In the genomic region with DNA sequence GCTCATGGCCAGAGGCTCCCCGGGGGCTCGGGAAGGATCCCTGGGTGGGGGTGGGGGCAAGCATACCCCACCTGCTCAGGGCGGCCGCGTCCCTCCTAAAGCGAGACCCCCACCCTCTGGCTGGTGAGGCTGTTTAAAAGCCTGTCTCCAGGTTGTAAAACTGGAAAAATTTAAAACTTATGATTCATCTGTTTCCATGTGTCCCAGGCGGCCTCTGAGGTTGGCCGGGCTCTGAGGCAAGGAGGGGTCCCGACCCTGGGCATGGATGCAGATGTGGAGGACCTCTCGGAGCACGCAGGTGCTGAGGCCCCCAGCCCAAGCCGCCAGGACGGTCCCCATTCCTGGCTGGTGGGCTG, we compare ENCODE assay signal across 12 cellular contexts. TPM values are rescaled to one million over a fixed set of nuclear protein-coding genes. Genes with fewer than 3 reads are reported as not detected.
DNase-seq lines count a peak whose midpoint lies in the region; ATAC-seq and TF ChIP-seq lines count a peak whose summit lies in the region.
"Had no signal": no experiment of that assay in that cellular context is flagged by ENCODE, and none has a peak within 500 bp of the region (broad histone marks: within the 10 kb centered on the region; RNA-seq: fewer than 3 reads in every experiment).

No MANE protein-coding gene starts in this region.

- H3K27ac ChIP-seq in BLaER1 treated with 17β-estradiol and CSF1 and Interleukin-3, amounts not matched to agents 10 nM and 100 nM: no peak overlapping the region
- peak overlapping the region; percentile 68 for H3K27ac ChIP-seq in WERI-Rb-1
- no peak overlapping the region for H3K27ac ChIP-seq in osteoblast (ENCODE audit: low read depth, low read length)
- H3K27ac ChIP-seq: A549, GM23248 had no signal

- no peaks in the 10 kb centered on the region for H3K79me2 ChIP-seq in osteoblast (ENCODE audit: insufficient read depth, low read length)

- H2AFZ ChIP-seq in osteoblast (ENCODE audit: low read length): no peak overlapping the region
- H2AFZ ChIP-seq: GM23248 had no signal

- TF ChIP-seq CTCF in WERI-Rb-1 (IDR thresholded peaks at IDR 0.05; ENCODE audit: low read depth, low read length) (no peak), osteoblast (IDR thresholded peaks at IDR 0.05; ENCODE audit: extremely low read depth, low read depth, low read length) (no peak)

- H3K4me3 ChIP-seq in BLaER1 treated with 17β-estradiol and CSF1 and Interleukin-3, amounts not matched to agents 10 nM and 100 nM: no peak overlapping the region
- H3K4me3 ChIP-seq in H7 (ENCODE audit: insufficient read depth, low read depth, low read length) (no peak overlapping the region), WERI-Rb-1 (ENCODE audit: low read depth, low read length) (no peak overlapping the region), osteoblast (ENCODE audit: insufficient read depth, low read length) (no peak overlapping the region)
- H3K4me3 ChIP-seq: A549, GM23248, HAP-1 had no signal

- H3K9ac ChIP-seq in BLaER1 treated with 17β-estradiol and CSF1 and Interleukin-3, amounts not matched to agents 10 nM and 100 nM: peak overlapping the region in 4 of 11 experiments; percentile 2 to 41 (median 24); a peak in 3 of 22 replicates
- H3K9ac ChIP-seq: GM23248 had no signal

- H3K27me3 ChIP-seq in BLaER1 treated with 17β-estradiol and CSF1 and Interleukin-3, amounts not matched to agents 10 nM and 100 nM: no peaks in the 10 kb centered on the region
- H3K27me3 ChIP-seq in H7 (ENCODE audit: control insufficient read depth, insufficient read depth, low read length) (no peaks in the 10 kb centered on the region), WERI-Rb-1 (ENCODE audit: insufficient read depth, low read depth, severe bottlenecking) (no peaks in the 10 kb centered on the region), osteoblast (ENCODE audit: insufficient read depth, low read length) (peaks cover 11% of the 10 kb centered on the region)
- H3K27me3 ChIP-seq: BE2C had no signal

- peaks cover 0 to 61% (median 45%) of the 10 kb centered on the region in 10 experiments; a peak in 16 of 20 replicates for H3K4me1 ChIP-seq in BLaER1 treated with 17β-estradiol and CSF1 and Interleukin-3, amounts not matched to agents 10 nM and 100 nM
- no peaks in the 10 kb centered on the region for H3K4me1 ChIP-seq in osteoblast (ENCODE audit: insufficient read depth, low read length)
- H3K4me1 ChIP-seq: A549, BE2C, HAP-1 had no signal

- no peaks in the 10 kb centered on the region for H3K9me3 ChIP-seq in BLaER1 treated with 17β-estradiol and CSF1 and Interleukin-3, amounts not matched to agents 10 nM and 100 nM (replicated peaks in 1 of 11)
- H3K9me3 ChIP-seq in WERI-Rb-1 (ENCODE audit: severe bottlenecking) (no peaks in the 10 kb centered on the region), osteoblast (ENCODE audit: low read depth, low read length) (no peaks in the 10 kb centered on the region)
- H3K9me3 ChIP-seq: A549, BE2C, HAP-1 had no signal

- ATAC-seq in HG02759 (IDR thresholded peaks at IDR 0.05; ENCODE audit: unreplicated experiment): no peak

- peak; percentile 65 for DNase-seq in H7
- DNase-seq in WERI-Rb-1: no peak
- peak; percentile 92 for DNase-seq in osteoblast (ENCODE audit: insufficient read length, low spot score, missing footprints)
- no peak for DNase-seq in HuH-7 (ENCODE audit: low spot score)
- DNase-seq: CD4-positive, CD25-positive, alpha-beta regulatory T cell; DMS 273 treated with DMSO at 0.1 percent for 48 hours had no signal

- H3K4me2 ChIP-seq in BLaER1 treated with 17β-estradiol and CSF1 and Interleukin-3, amounts not matched to agents 10 nM and 100 nM: peak overlapping the region in 9 of 11 experiments; percentile 31 to 78 (median 64); a peak in 19 of 22 replicates
- no peak overlapping the region for H3K4me2 ChIP-seq in osteoblast (ENCODE audit: insufficient read depth, low read length)
- H3K4me2 ChIP-seq: A549 had no signal

- H4K20me1 ChIP-seq in BLaER1 treated with 17β-estradiol and CSF1 and Interleukin-3, amounts not matched to agents 10 nM and 100 nM: peaks cover 0 to 26% (median 0%) of the 10 kb centered on the region in 11 experiments; a peak in 3 of 22 replicates
- no peaks in the 10 kb centered on the region for H4K20me1 ChIP-seq in osteoblast (ENCODE audit: insufficient read depth, low read length)

- no peaks in the 10 kb centered on the region for H3K36me3 ChIP-seq in BLaER1 treated with 17β-estradiol and CSF1 and Interleukin-3, amounts not matched to agents 10 nM and 100 nM
- H3K36me3 ChIP-seq in H7 (replicated peaks; ENCODE audit: control insufficient read depth, insufficient read depth, low read length) (no peaks in the 10 kb centered on the region), WERI-Rb-1 (no peaks in the 10 kb centered on the region), osteoblast (ENCODE audit: insufficient read depth, low read length) (no peaks in the 10 kb centered on the region)
- H3K36me3 ChIP-seq: BE2C, HAP-1 had no signal

RNA-seq across cellular contexts. Expression of gene TMEM250, which starts 24.2 kb away (rescaled TPM):
- total RNA-seq in H7 (2014; rRNA removed; shearing (Covaris generic)): 50.7 and 66.1 TPM in 2 replicates
- 52.7 and 65.5 TPM in 2 replicates for total RNA-seq in osteoblast

RNA-seq across cellular contexts. Expression of gene NACC2, which starts 47.7 kb away (rescaled TPM):
- 16.6 and 19.3 TPM in 2 replicates for total RNA-seq in H7 (2014; rRNA removed; shearing (Covaris generic))
- 25.3 and 32.9 TPM in 2 replicates for total RNA-seq in osteoblast

Comparison
In these comparisons a context has a peak if more than half of its experiments do, and no peak if none do; other contexts are left out.
1. DNase-seq: peak in H7 (single experiment) and osteoblast (single experiment); none in WERI-Rb-1 (single experiment) and HuH-7 (single experiment).